In the genomic region with DNA sequence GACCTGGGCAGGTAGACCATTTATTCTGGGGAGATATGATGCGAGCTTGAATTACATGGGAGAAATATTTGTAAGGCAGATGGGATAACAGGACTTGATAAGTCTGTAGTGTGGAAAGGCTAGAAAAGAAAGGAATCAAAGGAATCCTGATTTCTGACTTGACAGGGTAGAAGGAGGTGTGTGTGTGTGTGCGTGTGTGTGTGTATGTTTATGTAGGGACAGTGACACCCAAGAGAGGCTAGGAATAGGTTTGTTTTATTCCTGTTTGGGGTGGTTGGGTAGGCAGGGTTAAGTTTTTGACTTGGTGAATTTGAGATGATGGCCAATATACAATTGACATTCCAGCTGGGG, we compare ENCODE assay signal across 7 cellular contexts. TPM values are rescaled to one million over a fixed set of nuclear protein-coding genes. Genes with fewer than 3 reads are reported as not detected.
DNase-seq lines count a peak whose midpoint lies in the region; ATAC-seq and TF ChIP-seq lines count a peak whose summit lies in the region.

No MANE protein-coding gene starts in this region.

- H3K36me3 ChIP-seq in RWPE2 (ENCODE audit: low read depth): no peaks in the 10 kb centered on the region

- no peaks in the 10 kb centered on the region for H3K27me3 ChIP-seq in RWPE2 (ENCODE audit: insufficient read depth, poor library complexity, severe bottlenecking)
- no peaks in the 10 kb centered on the region for H3K27me3 ChIP-seq in foreskin keratinocyte

- peak overlapping the region; percentile 45 for H3K4me3 ChIP-seq in RWPE2 (ENCODE audit: severe bottlenecking)

- no peaks in the 10 kb centered on the region for H3K27me3 Mint-ChIP-seq in stimulated activated naive B cell treated with anti-CD40 and anti-IgM and Interleukin-4, amounts not matched to agents 10 μg/mL and 1 μg/mL and 100 μg/mL, for 72 hours

- peak overlapping the region; percentile 89 to 92 for H3K4me3 Mint-ChIP-seq in stimulated activated naive B cell treated with anti-CD40 and anti-IgM and Interleukin-4, amounts not matched to agents 10 μg/mL and 1 μg/mL and 100 μg/mL, for 72 hours

- intact Hi-C loops in sciatic nerve (cut with DNase I): no loop called here

- no peaks in the 10 kb centered on the region for H3K9me3 ChIP-seq in RWPE2 (ENCODE audit: severe bottlenecking)

- H3K4me1 Mint-ChIP-seq in stimulated activated naive B cell treated with anti-CD40 and anti-IgM and Interleukin-4, amounts not matched to agents 10 μg/mL and 1 μg/mL and 100 μg/mL, for 72 hours: peaks cover 23 to 53% of the 10 kb centered on the region in 2 donors

- peaks cover 14 to 15% of the 10 kb centered on the region in 2 donors for H3K36me3 Mint-ChIP-seq in stimulated activated naive B cell treated with anti-CD40 and anti-IgM and Interleukin-4, amounts not matched to agents 10 μg/mL and 1 μg/mL and 100 μg/mL, for 72 hours

- H3K9me3 Mint-ChIP-seq in stimulated activated naive B cell treated with anti-CD40 and anti-IgM and Interleukin-4, amounts not matched to agents 10 μg/mL and 1 μg/mL and 100 μg/mL, for 72 hours: peaks cover 0 to 5% of the 10 kb centered on the region in 2 donors

- peaks cover 28% of the 10 kb centered on the region for H3K4me1 ChIP-seq in RWPE2 (ENCODE audit: insufficient read depth, poor library complexity, severe bottlenecking)
- peaks cover 18% of the 10 kb centered on the region for H3K4me1 ChIP-seq in foreskin keratinocyte

- no peak overlapping the region for H3K27ac ChIP-seq in RWPE2 (ENCODE audit: poor library complexity, severe bottlenecking)
- peak overlapping the region; percentile 95 for H3K27ac ChIP-seq in foreskin keratinocyte

- DNase-seq in RWPE2 (ENCODE audit: low spot score) (no peak), foreskin keratinocyte (no peak), GF-D8 (lab: John Stamatoyannopoulos, UW) (no peak), sciatic nerve (ENCODE audit: low spot score) (no peak)
- no peak for DNase-seq in stimulated activated naive B cell treated with anti-CD40 and anti-IgM and Interleukin-4, amounts not matched to agents 10 μg/mL and 1 μg/mL and 100 μg/mL, for 72 hours
- no peak for DNase-seq in effector CD8-positive, alpha-beta T cell (lab: John Stamatoyannopoulos, UW)

- TF ChIP-seq CTCF in RWPE2 (IDR thresholded peaks at IDR 0.05; ENCODE audit: poor library complexity, severe bottlenecking): no peak
- no peak for TF ChIP-seq CTCF in foreskin keratinocyte (conservative IDR thresholded peaks at IDR 0.05)

- H3K27ac Mint-ChIP-seq in stimulated activated naive B cell treated with anti-CD40 and anti-IgM and Interleukin-4, amounts not matched to agents 10 μg/mL and 1 μg/mL and 100 μg/mL, for 72 hours: peak overlapping the region; percentile 94

- peak; percentile 10 for ATAC-seq in GM21390 (IDR thresholded peaks at IDR 0.05; ENCODE audit: unreplicated experiment)
- ATAC-seq in RWPE2 (ENCODE audit: low read depth): no peak
- ATAC-seq in foreskin keratinocyte: no peak
- peak; percentile 10 to 14 for ATAC-seq in stimulated activated naive B cell treated with anti-CD40 and anti-IgM and Interleukin-4, amounts not matched to agents 10 μg/mL and 1 μg/mL and 100 μg/mL, for 72 hours (replicated peaks)
- ATAC-seq in sciatic nerve: no peak

RNA-seq across cellular contexts. Expression of gene HTATIP2, which starts 0.4 kb away (rescaled TPM):
- total RNA-seq in foreskin keratinocyte (24.2 and 26.7 TPM in 2 replicates), sciatic nerve (26.5 TPM)
- 32.8 and 35.0 TPM in 2 replicates for polyA plus RNA-seq in foreskin keratinocyte

RNA-seq across cellular contexts. Expression of gene PRMT3, which starts 24.4 kb away (rescaled TPM):
- total RNA-seq in foreskin keratinocyte (22.4 and 26.5 TPM in 2 replicates), sciatic nerve (15.1 TPM)
- polyA plus RNA-seq in foreskin keratinocyte: 10.5 and 12.7 TPM in 2 replicates

Comparison
In these comparisons a context has a peak if more than half of its experiments do, and no peak if none do; other contexts are left out.
1. ATAC-seq: peak in GM21390 (single experiment) and stimulated activated naive B cell treated with anti-CD40 and anti-IgM and Interleukin-4, amounts not matched to agents 10 μg/mL and 1 μg/mL and 100 μg/mL, for 72 hours (2 of 2); none in RWPE2 (single experiment), foreskin keratinocyte (single experiment) and sciatic nerve (single experiment).